8 cellular contexts compared by ENCODE assay signal in genomic region chr11:68373810-68374501, GRCh38.
DNase-seq lines count a peak whose midpoint lies in the region; ATAC-seq and TF ChIP-seq lines count a peak whose summit lies in the region.

No MANE protein-coding gene starts in this region.

- peaks cover 32% of the 10 kb centered on the region for H3K4me1 ChIP-seq in mesodermal cell (ENCODE audit: control insufficient read depth, insufficient read depth, low read length, poor library complexity, severe bottlenecking)

- 71 to 79% methylated on average over 32 to 33 of the region's 33 CpGs for WGBS in mesodermal cell (ENCODE audit: insufficient coverage in 2 of 2), 2 experiments

- intact Hi-C loops in dorsolateral prefrontal cortex (cut with DNase I) = loop anchor here in 1 of 2 donors (5.0 kb wide), 1 partner anchor 42 kb away; no protein-coding TSS in a partner anchor

- peak overlapping the region; percentile 81 for H3K27ac Mint-ChIP-seq in type B pancreatic cell

- peaks cover 9% of the 10 kb centered on the region for H3K36me3 ChIP-seq in mesodermal cell (ENCODE audit: control insufficient read depth, insufficient read depth, low read length)

- TF ChIP-seq CTCF in dorsolateral prefrontal cortex (IDR thresholded peaks at IDR 0.05 in 54 of 56, conservative IDR thresholded peaks at IDR 0.05 in 2 of 56; ENCODE audit: low read depth in 1 of 56, partially characterized antibody in 56 of 56) = no peak
- TF ChIP-seq CTCF in type B pancreatic cell (conservative IDR thresholded peaks at IDR 0.05) = no peak
- no peak for TF ChIP-seq CTCF in GM20000 (IDR thresholded peaks at IDR 0.05; ENCODE audit: extremely low read depth, missing control alignments)

- no peak for ATAC-seq in HG03442 (IDR thresholded peaks at IDR 0.05; ENCODE audit: unreplicated experiment)

- no peaks in the 10 kb centered on the region for H3K9me3 ChIP-seq in mesodermal cell (ENCODE audit: control insufficient read depth, low read length)

- peak overlapping the region in 42 of 59 donors; percentile 1 to 54 (median 26) for H3K4me3 ChIP-seq in dorsolateral prefrontal cortex
- H3K4me3 ChIP-seq in mesodermal cell (ENCODE audit: extremely low read depth, insufficient read depth, low read length, poor library complexity, severe bottlenecking) = no peak overlapping the region

- H3K4me1 Mint-ChIP-seq in type B pancreatic cell (ENCODE audit: unreplicated experiment) = peaks cover 47% of the 10 kb centered on the region

- no peaks in the 10 kb centered on the region for H3K27me3 ChIP-seq in dorsolateral prefrontal cortex

- DNase-seq in NCI-H1092 treated with DMSO at 0.1 percent for 48 hours (lab: John Stamatoyannopoulos, UW) = peak; percentile 36
- no peak for DNase-seq in NCI-H1092 (lab: John Stamatoyannopoulos, UW)
- DNase-seq in dorsolateral prefrontal cortex = peak in 7 of 10 donors; percentile 34 to 67 (median 52)
- no peak for DNase-seq in type B pancreatic cell (ENCODE audit: extremely low spot score, unreplicated experiment)
- DNase-seq in stimulated activated CD4-positive, alpha-beta T cell treated with anti-CD3 and anti-CD28 coated beads, Interleukin-1b, Interleukin-23, amount 100 ng/mL, for 48 hours = no peak
- DNase-seq in GM20000 (ENCODE audit: low spot score) = no peak

- H3K9me3 Mint-ChIP-seq in type B pancreatic cell = no peaks in the 10 kb centered on the region

- peaks cover 5% of the 10 kb centered on the region for H3K36me3 Mint-ChIP-seq in type B pancreatic cell

- peak overlapping the region; percentile 78 for H3K4me3 Mint-ChIP-seq in type B pancreatic cell

- H3K27ac ChIP-seq in dorsolateral prefrontal cortex = peak overlapping the region in 57 of 59 donors; percentile 18 to 87 (median 74)
- H3K27ac ChIP-seq in mesodermal cell (ENCODE audit: low read depth, low read length, severe bottlenecking) = peak overlapping the region; percentile 91

- no peaks in the 10 kb centered on the region for H3K27me3 Mint-ChIP-seq in type B pancreatic cell

Comparison
In these comparisons a context has a peak if more than half of its experiments do, and no peak if none do; other contexts are left out.
1. DNase-seq: peak in NCI-H1092 treated with DMSO at 0.1 percent for 48 hours (single experiment) and dorsolateral prefrontal cortex (7 of 10); none in NCI-H1092 (single experiment), type B pancreatic cell (single experiment), stimulated activated CD4-positive, alpha-beta T cell treated with anti-CD3 and anti-CD28 coated beads, Interleukin-1b, Interleukin-23, amount 100 ng/mL, for 48 hours (single experiment) and GM20000 (single experiment).